ENCODE assay signal across 1 cellular context in genomic region chr3:50336452-50337174, GRCh38.
TF ChIP-seq lines count a peak whose summit lies in the region.

No MANE protein-coding gene starts in this region.

TF ChIP-seq in HepG2, 621 proteins besides CTCF, POLR2A, EP300 and RAD21 (continued from another document):
- TF ChIP-seq CREB3 (CRISPR knock-in tag; IDR thresholded peaks at IDR 0.05) (0 out of 2 replicates have a peak, but pooled peaks have one; percentile 15), ZNF556 (CRISPR knock-in tag; IDR thresholded peaks at IDR 0.05; ENCODE audit: borderline replicate concordance) (0 out of 2 replicates have a peak, but pooled peaks have one; percentile 44), ZNF468 (CRISPR knock-in tag; IDR thresholded peaks at IDR 0.05) (peak; percentile 95; the same call in 1 of the 2 replicates), ZBTB7A (CRISPR knock-in tag; IDR thresholded peaks at IDR 0.05) (peak; percentile 74; the same call in 1 of the 2 replicates), AGO2 (optimal IDR thresholded peaks at IDR 0.05; ENCODE audit: low read depth, low read length) (peak; percentile 31), CSRNP2 (CRISPR knock-in tag; conservative IDR thresholded peaks at IDR 0.05; ENCODE audit: low read depth) (peak; percentile 81; the same call in 1 of the 2 replicates), ZNF580 (CRISPR knock-in tag; IDR thresholded peaks at IDR 0.05; ENCODE audit: borderline replicate concordance, low read depth) (no peak), EEA1 (CRISPR knock-in tag; IDR thresholded peaks at IDR 0.05; ENCODE audit: borderline replicate concordance) (0 out of 2 replicates have a peak, but pooled peaks have one; percentile 42), KDM5A (IDR thresholded peaks at IDR 0.05; ENCODE audit: borderline replicate concordance, low read length) (0 out of 2 replicates have a peak, but pooled peaks have one; percentile 8)
TF ChIP-seq in HepG2: peak in this region for 31.
